In the genomic region with DNA sequence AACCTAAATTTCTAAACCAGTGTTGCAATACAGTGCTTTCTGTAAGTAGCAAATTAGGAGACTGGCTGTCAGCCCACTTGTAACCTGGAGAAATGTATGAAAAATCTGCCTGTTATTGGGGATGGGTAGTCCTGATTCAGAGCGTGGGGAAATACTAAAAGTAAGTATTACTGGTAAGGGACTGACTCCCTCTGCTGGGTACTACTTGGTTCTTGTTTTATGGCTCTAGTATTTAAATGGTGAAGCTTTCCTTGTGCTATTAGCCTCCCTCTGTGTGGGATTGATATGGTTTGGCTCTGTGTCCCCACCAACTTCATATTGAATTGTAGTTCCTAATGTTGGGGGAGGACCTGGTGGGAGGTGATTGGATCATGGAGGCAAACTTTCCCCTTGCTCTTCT, we compare ENCODE assay signal across 14 cellular contexts.
DNase-seq lines count a peak whose midpoint lies in the region; TF ChIP-seq lines count a peak whose summit lies in the region.
"Had no signal": no experiment of that assay in that cellular context is flagged by ENCODE, and none has a peak within 500 bp of the region (broad histone marks: within the 10 kb centered on the region; RNA-seq: fewer than 3 reads in every experiment).

No MANE protein-coding gene starts in this region.

- H3K36me3 ChIP-seq in adipocyte (ENCODE audit: control insufficient read depth, insufficient read depth, low read length, severe bottlenecking): no peaks in the 10 kb centered on the region
- H3K36me3 ChIP-seq: SJSA1, WERI-Rb-1 had no signal

- H3K9ac ChIP-seq in adipocyte (ENCODE audit: low read length): no peak overlapping the region

- H3K27me3 ChIP-seq in adipocyte (replicated peaks; ENCODE audit: control insufficient read depth, insufficient read depth, low read length): no peaks in the 10 kb centered on the region
- H3K27me3 ChIP-seq: SJSA1 had no signal

- no peaks in the 10 kb centered on the region for H3K9me3 ChIP-seq in adipocyte (ENCODE audit: control insufficient read depth, low read length)
- H3K9me3 ChIP-seq: SJSA1 had no signal

- H3K4me1 ChIP-seq in adipocyte (ENCODE audit: control insufficient read depth, insufficient read depth, low read length): no peaks in the 10 kb centered on the region
- H3K4me1 ChIP-seq: SJSA1 had no signal

- peak; percentile 11 for DNase-seq in AG10803 (ENCODE audit: low read depth)
- peak; percentile 42 for DNase-seq in EH (ENCODE audit: low read depth)
- DNase-seq in adipocyte (ENCODE audit: low read depth): peak; percentile 4
- peak; percentile 18 for DNase-seq in iris pigment epithelial cell (ENCODE audit: low read depth)
- no peak for DNase-seq in GOT3 (lab: John Stamatoyannopoulos, UW)
- no peak for DNase-seq in NCI-H1105 treated with DMSO at 0.1 percent for 48 hours (lab: John Stamatoyannopoulos, UW)
- no peak for DNase-seq in amygdala (lab: John Stamatoyannopoulos, UW)
- DNase-seq: activated CD4-positive, alpha-beta T cell treated with anti-CD3 and anti-CD28 coated beads, Interleukin-2, amount 50 U/mL, for 4 hours; activated CD8-positive, alpha-beta memory T cell treated with anti-CD3 and anti-CD28 coated beads, Interleukin-2, amount 50 U/mL, for 48 hours; hypothalamus; NCI-H1417; T-helper 2 cell; WERI-Rb-1 had no signal

- TF ChIP-seq CTCF in AG10803 (conservative IDR thresholded peaks at IDR 0.05; ENCODE audit: low read length): 0 out of 2 replicates have a peak, but pooled peaks have one; percentile 4

- H3K4me3 ChIP-seq in AG10803 (ENCODE audit: low read length) (no peak overlapping the region), adipocyte (ENCODE audit: low read length) (no peak overlapping the region)
- H3K4me3 ChIP-seq: SJSA1 had no signal

Comparison
In these comparisons a context has a peak if more than half of its experiments do, and no peak if none do; other contexts are left out.
1. DNase-seq: peak in AG10803 (single experiment), EH (single experiment), adipocyte (single experiment) and iris pigment epithelial cell (single experiment); none in GOT3 (single experiment), NCI-H1105 treated with DMSO at 0.1 percent for 48 hours (single experiment) and amygdala (0 of 56).